8 cellular contexts compared by ENCODE assay signal in the genomic region with DNA sequence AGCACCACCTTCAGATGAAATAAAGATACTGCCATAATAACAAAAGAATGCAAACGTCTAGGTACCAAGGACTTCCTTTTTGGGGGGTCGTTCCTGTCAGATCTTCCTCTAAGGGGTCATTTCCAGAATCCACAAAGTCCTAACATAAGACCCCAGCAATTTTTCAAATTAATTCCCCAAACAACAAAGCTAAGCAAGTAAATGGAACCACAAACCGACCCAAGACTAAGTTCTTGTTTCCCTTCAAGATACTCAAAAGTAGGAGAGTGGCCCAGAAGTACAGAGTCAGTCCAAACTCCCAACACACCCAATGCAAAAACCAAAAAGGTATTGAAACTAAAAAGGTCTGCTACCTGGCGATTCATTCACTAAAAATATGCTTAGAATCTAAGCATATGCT. TPM values are rescaled to one million over a fixed set of nuclear protein-coding genes. Genes with fewer than 3 reads are reported as not detected.
DNase-seq lines count a peak whose midpoint lies in the region; FAIRE-seq and TF ChIP-seq lines count a peak whose summit lies in the region.

No MANE protein-coding gene starts in this region.

- dilution Hi-C loops in endothelial cell of umbilical vein (cut with MboI; ENCODE audit: extremely low pct_ligation_motif_present, low sequenced_read_pairs), result no loop called here

- H2AFZ ChIP-seq in endothelial cell of umbilical vein (ENCODE audit: low read depth, low read length), result no peak overlapping the region

- peaks cover 6% of the 10 kb centered on the region for H3K9me3 Mint-ChIP-seq in Calu3 (ENCODE audit: low read depth, unreplicated experiment)

- H3K27ac Mint-ChIP-seq in Calu3 (ENCODE audit: unreplicated experiment), result peak overlapping the region; percentile 97

- H3K9me3 ChIP-seq in endothelial cell of umbilical vein (replicated peaks; ENCODE audit: control insufficient read depth, insufficient read depth, low read length) (no peaks in the 10 kb centered on the region), ovary (no peaks in the 10 kb centered on the region)

- H3K4me1 Mint-ChIP-seq in Calu3 (ENCODE audit: low read depth, unreplicated experiment), result peaks cover 51% of the 10 kb centered on the region

- H3K4me3 ChIP-seq in endothelial cell of umbilical vein (replicated peaks in 1 of 3; ENCODE audit: insufficient read depth in 1 of 3, low read depth in 1 of 3, low read length in 3 of 3) (peak overlapping the region; percentile 52 to 91 (median 89)), ovary (peak overlapping the region; percentile 83), lower leg skin (ENCODE audit: low read depth, poor library complexity, severe bottlenecking) (no peak overlapping the region)

- POLR2A ChIA-PET in endothelial cell of umbilical vein (lab: Charles Lee), result no interaction called here

- BruUV-seq in Calu3 (replicated peaks; lab: Mats Ljungman, UMichigan) (TSS peak; percentile 45), endothelial cell of umbilical vein (replicated peaks; lab: Mats Ljungman, UMichigan) (TSS peak; percentile 32)

- WGBS in ovary, 3 donors, result 1 to 2% (median 1%) methylated on average over 4 of the region's 4 CpGs
- WGBS in lower leg skin, 2 donors, result 4 to 5% methylated on average over 4 of the region's 4 CpGs

- peaks cover 18% of the 10 kb centered on the region for H3K4me1 ChIP-seq in endothelial cell of umbilical vein (ENCODE audit: control insufficient read depth, extremely low read depth, insufficient read depth, low read length)
- peaks cover 22% of the 10 kb centered on the region for H3K4me1 ChIP-seq in ovary (ENCODE audit: insufficient read depth)

- H3K36me3 Mint-ChIP-seq in Calu3 (ENCODE audit: insufficient read depth, unreplicated experiment), result peaks cover 35% of the 10 kb centered on the region

- no peaks in the 10 kb centered on the region for H3K9me1 ChIP-seq in endothelial cell of umbilical vein (replicated peaks; ENCODE audit: control insufficient read depth, extremely low read depth, insufficient read depth, low read length)

- no peak for TF ChIP-seq EP300 in ovary (IDR thresholded peaks at IDR 0.05)

- H3K4me3 Mint-ChIP-seq in Calu3 (ENCODE audit: low read depth, unreplicated experiment), result peak overlapping the region; percentile 95

- CTCF ChIA-PET in Calu3 (lab: Charles Lee), result interaction anchor here (0.7 to 1.5 kb wide), 3 partner anchors 11 to 50 kb away, joined by 3 to 7 read pairs (median 4); no protein-coding TSS in a partner anchor
- CTCF ChIA-PET in endothelial cell of umbilical vein (lab: Charles Lee), result interaction anchor here (1.1 to 1.9 kb wide), 3 partner anchors 25 to 38 kb away, joined by 3 to 6 read pairs (median 4); no protein-coding TSS in a partner anchor

- no peak for TF ChIP-seq CTCF in Calu3 (IDR thresholded peaks at IDR 0.05; ENCODE audit: unreplicated experiment)
- no peak for TF ChIP-seq CTCF in endothelial cell of umbilical vein (IDR thresholded peaks at IDR 0.05; ENCODE audit: extremely low read depth in 1 of 2, insufficient read depth in 1 of 2, low read depth in 1 of 2, low read length in 2 of 2)
- TF ChIP-seq CTCF in ovary (IDR thresholded peaks at IDR 0.05), result no peak
- TF ChIP-seq CTCF in lower leg skin (IDR thresholded peaks at IDR 0.05), result no peak

- peaks cover 57% of the 10 kb centered on the region for H3K79me2 ChIP-seq in endothelial cell of umbilical vein (ENCODE audit: control insufficient read depth, insufficient read depth, low read length)

- H4K20me1 ChIP-seq in endothelial cell of umbilical vein (replicated peaks; ENCODE audit: control insufficient read depth, extremely low read depth, insufficient read depth, low read length), result peaks cover 12% of the 10 kb centered on the region

- H3K27ac ChIP-seq in endothelial cell of umbilical vein (ENCODE audit: insufficient read depth, low read depth, low read length), result no peak overlapping the region
- peak overlapping the region in 1 of 2 donors; percentile 93 for H3K27ac ChIP-seq in ovary

- TF ChIP-seq POLR2A in endothelial cell of umbilical vein (IDR thresholded peaks at IDR 0.05; ENCODE audit: low read depth, low read length) (no peak), ovary (IDR thresholded peaks at IDR 0.05) (no peak), lower leg skin (IDR thresholded peaks at IDR 0.05) (no peak)

- H3K9ac ChIP-seq in endothelial cell of umbilical vein (replicated peaks; ENCODE audit: extremely low read depth, insufficient read depth, low read length), result peak overlapping the region; percentile 75

- peak overlapping the region; percentile 93 for H3K4me2 ChIP-seq in endothelial cell of umbilical vein (ENCODE audit: insufficient read depth, low read length)

- DNase-seq in Calu3, result no peak
- DNase-seq in OCI-M1 (lab: John Stamatoyannopoulos, UW), result peak; percentile 59
- DNase-seq in endothelial cell of umbilical vein (ENCODE audit: low read depth, low spot score), result peak; percentile 28
- DNase-seq in ovary, result no peak
- DNase-seq in Ammon's horn (ENCODE audit: low spot score), result no peak
- DNase-seq in lower leg skin (ENCODE audit: low spot score in 2 of 2), result no peak
- no peak for DNase-seq in NCI-H187 (lab: John Stamatoyannopoulos, UW)
- no peak for DNase-seq in activated gamma-delta T cell treated with Interleukin-2 at 50 U/mL for 16 hours

- intact Hi-C loops in Calu3 (cut with micrococcal nuclease; ENCODE audit: unreplicated experiment), result no loop called here
- intact Hi-C loops in endothelial cell of umbilical vein (cut with micrococcal nuclease), result no loop called here
- intact Hi-C loops in ovary (cut with DNase I), result no loop called here
- intact Hi-C loops in lower leg skin (cut with DNase I; ENCODE audit: low total_unique reads), result loop anchor here (5.0 kb wide), 1 partner anchor 507 kb away; no protein-coding TSS in a partner anchor

- no peaks in the 10 kb centered on the region for H3K27me3 Mint-ChIP-seq in Calu3 (ENCODE audit: unreplicated experiment)

- H3K36me3 ChIP-seq in endothelial cell of umbilical vein (ENCODE audit: control insufficient read depth in 2 of 2, extremely low read depth in 1 of 2, insufficient read depth in 2 of 2, low read length in 2 of 2) (no peaks in the 10 kb centered on the region), ovary (no peaks in the 10 kb centered on the region)

- FAIRE-seq in endothelial cell of umbilical vein (lab: Jason Lieb, UNC), result no peak

- H3K27me3 ChIP-seq in endothelial cell of umbilical vein (ENCODE audit: control insufficient read depth in 2 of 2, insufficient read depth in 2 of 2, low read length in 2 of 2) (no peaks in the 10 kb centered on the region), ovary (no peaks in the 10 kb centered on the region)

TF ChIP-seq in endothelial cell of umbilical vein, 7 proteins besides CTCF, POLR2A, EP300 and RAD21:
- TF ChIP-seq GATA2 (IDR thresholded peaks at IDR 0.05; ENCODE audit: insufficient read depth, insufficient read length, low read depth, low read length), result no peak
- TF ChIP-seq EZH2 (IDR thresholded peaks at IDR 0.05; ENCODE audit: borderline replicate concordance, low read depth, low read length, severe bottlenecking), result no peak
- TF ChIP-seq, protein P1, sequence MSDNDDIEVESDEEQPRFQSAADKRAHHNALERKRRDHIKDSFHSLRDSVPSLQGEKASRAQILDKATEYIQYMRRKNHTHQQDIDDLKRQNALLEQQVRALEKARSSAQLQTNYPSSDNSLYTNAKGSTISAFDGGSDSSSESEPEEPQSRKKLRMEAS (IDR thresholded peaks at IDR 0.05; ENCODE audit: insufficient read depth, insufficient read length), result no peak
- TF ChIP-seq FOS (IDR thresholded peaks at IDR 0.05; ENCODE audit: borderline replicate concordance, insufficient read depth, low read length), result no peak
- TF ChIP-seq POLR2AphosphoS5 (IDR thresholded peaks at IDR 0.05; ENCODE audit: insufficient read depth, low read depth, low read length), result no peak
- no peak for TF ChIP-seq MYC (IDR thresholded peaks at IDR 0.05; ENCODE audit: low read depth, low read length)
- TF ChIP-seq JUN (IDR thresholded peaks at IDR 0.05; ENCODE audit: borderline replicate concordance, insufficient read depth, insufficient read length, low read depth), result no peak

RNA-seq across cellular contexts. Expression of a gene that starts 1.2 kb away (rescaled TPM):
- 109 and 135 TPM in 2 replicates for total RNA-seq in Calu3 (2022)
- total RNA-seq in endothelial cell of umbilical vein, result 44.1 and 48.3 TPM in 2 replicates
- polyA plus RNA-seq in endothelial cell of umbilical vein, result 23.7 and 23.8 TPM in 2 replicates
- polyA plus RNA-seq in endothelial cell of umbilical vein (2011; cell fraction: cytosol; rRNA removed), result 22.0 and 24.0 TPM in 2 replicates
- polyA plus RNA-seq in endothelial cell of umbilical vein (2011; cell fraction: nucleus; rRNA removed), result 56.8 and 63.2 TPM in 2 replicates
- polyA plus RNA-seq in endothelial cell of umbilical vein (2012), result 36.5 and 43.3 TPM in 2 replicates
- polyA minus RNA-seq in endothelial cell of umbilical vein, result 57.2 and 67.2 TPM in 2 replicates
- polyA minus RNA-seq in endothelial cell of umbilical vein (2011; cell fraction: cytosol; rRNA and poly(A)+ RNA removed), result 29.9 TPM
- polyA minus RNA-seq in endothelial cell of umbilical vein (2011; cell fraction: nucleus; rRNA and poly(A)+ RNA removed), result 54.0 and 72.7 TPM in 2 replicates
- total RNA-seq in ovary, result 100 to 1,000 TPM; 100 to 171 (median 125) TPM
- polyA plus RNA-seq in ovary, result 10 to 100 TPM; 78.1 to 94.9 TPM
- total RNA-seq in lower leg skin, result 10 to 100 TPM; 44.8 to 66.7 (median 56.6) TPM

Comparison
In these comparisons a context has a peak if more than half of its experiments do, and no peak if none do; other contexts are left out.
1. DNase-seq: peak in OCI-M1 (single experiment) and endothelial cell of umbilical vein (single experiment); none in Calu3 (single experiment), ovary (0 of 5), Ammon's horn (single experiment), lower leg skin (0 of 2), NCI-H187 (0 of 2) and activated gamma-delta T cell treated with Interleukin-2 at 50 U/mL for 16 hours (single experiment).